12 cellular contexts compared by ENCODE assay signal in the genomic region with DNA sequence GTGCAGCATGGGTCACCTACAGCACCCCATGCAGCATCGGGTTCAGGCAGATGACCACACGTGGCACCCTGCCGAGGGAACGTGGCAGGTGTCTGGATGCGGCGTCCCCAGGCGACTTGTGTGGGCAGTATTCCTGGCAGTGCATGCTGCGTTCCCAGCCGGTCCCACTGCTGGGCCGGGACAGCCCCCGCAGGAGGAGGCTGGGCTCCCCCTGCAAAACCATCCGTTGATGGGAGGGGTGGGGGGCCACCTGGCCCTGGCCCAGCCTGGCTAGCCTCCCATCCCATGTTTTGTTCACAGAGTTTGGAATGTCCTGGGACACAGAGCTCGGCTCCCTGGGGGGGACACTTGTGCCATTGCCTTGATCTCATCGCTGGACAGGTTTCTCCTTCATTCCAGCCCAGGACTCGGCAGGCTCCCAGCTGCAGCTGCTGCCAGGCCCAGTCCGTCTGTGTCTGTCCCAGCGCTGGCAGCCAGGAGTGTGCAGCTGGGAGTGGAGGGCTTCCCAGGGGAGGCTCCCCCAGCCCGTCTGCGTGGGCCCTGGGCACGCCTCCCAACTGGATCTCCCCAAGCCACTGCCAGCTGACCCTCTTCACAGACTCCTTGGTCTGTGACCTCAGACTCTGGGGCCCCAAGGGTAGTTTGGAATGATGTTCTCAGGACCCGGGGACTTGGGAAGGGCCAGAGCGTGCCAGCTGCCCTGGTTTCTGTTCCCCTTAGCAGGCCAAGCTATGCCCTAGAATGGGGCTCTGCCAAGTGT. TPM values are rescaled to one million over a fixed set of nuclear protein-coding genes. Genes with fewer than 3 reads are reported as not detected.
DNase-seq lines count a peak whose midpoint lies in the region; ATAC-seq, FAIRE-seq and TF ChIP-seq lines count a peak whose summit lies in the region.
"Had no signal": no experiment of that assay in that cellular context is flagged by ENCODE, and none has a peak within 500 bp of the region (broad histone marks: within the 10 kb centered on the region; RNA-seq: fewer than 3 reads in every experiment).

No MANE protein-coding gene starts in this region.

- TF ChIP-seq POLR2A in thyroid gland (IDR thresholded peaks at IDR 0.05): no peak

- H3K27me3 Mint-ChIP-seq in endodermal cell (ENCODE audit: insufficient read depth): peaks cover 3% of the 10 kb centered on the region
- peaks cover 22% of the 10 kb centered on the region for H3K27me3 Mint-ChIP-seq in activated naive CD4-positive, alpha-beta T cell treated with anti-CD3 and anti-CD28 coated beads, Interleukin-2, amount 10 ng/mL, durations not matched to agents 7 days and 5 days

- H3K36me3 ChIP-seq in endodermal cell (ENCODE audit: control insufficient read depth, insufficient read depth, low read length): no peaks in the 10 kb centered on the region
- H3K36me3 ChIP-seq in thyroid gland: no peaks in the 10 kb centered on the region

- intact Hi-C loops in thyroid gland (cut with DNase I): no loop called here

- H3K4me3 Mint-ChIP-seq in endodermal cell: no peak overlapping the region
- H3K4me3 Mint-ChIP-seq in activated naive CD4-positive, alpha-beta T cell treated with anti-CD3 and anti-CD28 coated beads, Interleukin-2, amount 10 ng/mL, durations not matched to agents 7 days and 5 days: no peak overlapping the region
- H3K4me3 Mint-ChIP-seq: activated naive CD8-positive, alpha-beta T cell treated with anti-CD3 and anti-CD28 coated beads, Interleukin-2, amount 50 U/mL, for 24 hours had no signal

- no peaks in the 10 kb centered on the region for H3K4me1 ChIP-seq in endodermal cell (ENCODE audit: control insufficient read depth, insufficient read depth, low read length)
- peaks cover 0 to 10% of the 10 kb centered on the region in 2 donors for H3K4me1 ChIP-seq in thyroid gland

- ATAC-seq in HG03025 (IDR thresholded peaks at IDR 0.05; ENCODE audit: low FRiP score, unreplicated experiment): no peak
- ATAC-seq: activated naive CD8-positive, alpha-beta T cell treated with anti-CD3 and anti-CD28 coated beads, Interleukin-2, amount 50 U/mL, for 24 hours had no signal

- H3K27ac Mint-ChIP-seq in endodermal cell: no peak overlapping the region
- no peak overlapping the region for H3K27ac Mint-ChIP-seq in activated naive CD4-positive, alpha-beta T cell treated with anti-CD3 and anti-CD28 coated beads, Interleukin-2, amount 10 ng/mL, durations not matched to agents 7 days and 5 days
- H3K27ac Mint-ChIP-seq: activated naive CD8-positive, alpha-beta T cell treated with anti-CD3 and anti-CD28 coated beads, Interleukin-2, amount 50 U/mL, for 24 hours had no signal

- H3K9me3 Mint-ChIP-seq in endodermal cell: peaks cover 12% of the 10 kb centered on the region
- peaks cover 3% of the 10 kb centered on the region for H3K9me3 Mint-ChIP-seq in activated naive CD4-positive, alpha-beta T cell treated with anti-CD3 and anti-CD28 coated beads, Interleukin-2, amount 10 ng/mL, durations not matched to agents 7 days and 5 days

- H3K27me3 ChIP-seq in endodermal cell (ENCODE audit: control insufficient read depth, insufficient read depth, low read length, poor library complexity, severe bottlenecking) (no peaks in the 10 kb centered on the region), thyroid gland (no peaks in the 10 kb centered on the region)

- peak; percentile 49 to 88 for DNase-seq in NCI-H446 (lab: John Stamatoyannopoulos, UW)
- DNase-seq in endodermal cell: no peak
- DNase-seq in midbrain (lab: John Stamatoyannopoulos, UW): peak; percentile 19
- peak; percentile 39 to 47 for DNase-seq in thyroid gland
- DNase-seq in D721Med (ENCODE audit: insufficient read length, low spot score): no peak
- DNase-seq in activated naive CD4-positive, alpha-beta T cell treated with anti-CD3 and anti-CD28 coated beads, Interleukin-2, amount 10 ng/mL, durations not matched to agents 7 days and 5 days: no peak
- DNase-seq in stimulated activated CD4-positive, alpha-beta T cell treated with anti-CD3 and anti-CD28 coated beads, Interleukin-15, amount 100 ng/mL, for 24 hours: no peak
- DNase-seq: activated naive CD8-positive, alpha-beta T cell treated with anti-CD3 and anti-CD28 coated beads, Interleukin-2, amount 50 U/mL, for 24 hours had no signal

- TF ChIP-seq CTCF in endodermal cell (conservative IDR thresholded peaks at IDR 0.05): no peak
- no peak for TF ChIP-seq CTCF in thyroid gland (IDR thresholded peaks at IDR 0.05)
- no peak for TF ChIP-seq CTCF in D721Med (IDR thresholded peaks at IDR 0.05; ENCODE audit: insufficient read depth, missing control alignments)

- CTCF ChIA-PET in activated naive CD4-positive, alpha-beta T cell treated with anti-CD3 and anti-CD28 coated beads, Interleukin-2, amount 10 ng/mL, durations not matched to agents 7 days and 5 days (lab: Charles Lee): no interaction called here

- H3K4me1 Mint-ChIP-seq in endodermal cell: peaks cover 6% of the 10 kb centered on the region
- peaks cover 7% of the 10 kb centered on the region for H3K4me1 Mint-ChIP-seq in activated naive CD4-positive, alpha-beta T cell treated with anti-CD3 and anti-CD28 coated beads, Interleukin-2, amount 10 ng/mL, durations not matched to agents 7 days and 5 days

- no peak for FAIRE-seq in D721Med (lab: Jason Lieb, UNC)

- H3K9me3 ChIP-seq in endodermal cell (ENCODE audit: control insufficient read depth, low read length): peaks cover 6% of the 10 kb centered on the region
- H3K9me3 ChIP-seq in thyroid gland: no peaks in the 10 kb centered on the region

- peak overlapping the region; percentile 57 for H3K27ac ChIP-seq in endodermal cell (ENCODE audit: low read depth, low read length)
- H3K27ac ChIP-seq in thyroid gland: peak overlapping the region in 1 of 3 donors; percentile 2

- H3K36me3 Mint-ChIP-seq in endodermal cell (ENCODE audit: low read depth): no peaks in the 10 kb centered on the region
- H3K36me3 Mint-ChIP-seq in activated naive CD4-positive, alpha-beta T cell treated with anti-CD3 and anti-CD28 coated beads, Interleukin-2, amount 10 ng/mL, durations not matched to agents 7 days and 5 days: no peaks in the 10 kb centered on the region

- WGBS in endodermal cell (ENCODE audit: insufficient coverage in 1 of 2, insufficient read length in 1 of 2), 2 experiments: 87 to 89% methylated on average over 12 to 22 of the region's 22 CpGs
- 38 to 67% methylated on average over 16 to 19 of the region's 22 CpGs for WGBS in thyroid gland, 2 donors

- H3K9ac ChIP-seq in endodermal cell (ENCODE audit: extremely low read depth, low read length, poor library complexity, severe bottlenecking): no peak overlapping the region

- H3K4me3 ChIP-seq in endodermal cell (ENCODE audit: low read length): no peak overlapping the region
- no peak overlapping the region for H3K4me3 ChIP-seq in thyroid gland (replicated peaks in 1 of 3)

RNA-seq across cellular contexts. Expression of a gene that starts 32.6 kb away (rescaled TPM):
- total RNA-seq in endodermal cell (not detected), thyroid gland (not detected)
- not detected for polyA plus RNA-seq in endodermal cell (2013, experiment 1 of 2)
- not detected for polyA plus RNA-seq in endodermal cell (2013, experiment 2 of 2)
- total RNA-seq: activated CD8-positive, alpha-beta memory T cell treated with anti-CD3 and anti-CD28 coated beads for 36 hours; renal cortical epithelial cell; T-helper 2 cell treated with Interferon-gamma antibody and Interleukin-4, amounts not matched to agents 100 ng/mL and 5 ng/mL, for 36 hours had no signal

RNA-seq across cellular contexts. Expression of a gene that starts 51.2 kb away (rescaled TPM):
- total RNA-seq in endodermal cell (10 to 100 TPM; 20.9 to 22.2 TPM), thyroid gland (10 to 100 TPM in 2 of 4 donors, 1 to 10 TPM in 2; 3.8 to 16.3 (median 9.6) TPM)
- polyA plus RNA-seq in endodermal cell (2013, experiment 1 of 2): 4.3 TPM
- polyA plus RNA-seq in endodermal cell (2013, experiment 2 of 2): 4.2 TPM

Comparison
In these comparisons a context has a peak if more than half of its experiments do, and no peak if none do; other contexts are left out.
1. DNase-seq: peak in NCI-H446 (2 of 2), midbrain (single experiment) and thyroid gland (2 of 2); none in endodermal cell (single experiment), D721Med (single experiment), activated naive CD4-positive, alpha-beta T cell treated with anti-CD3 and anti-CD28 coated beads, Interleukin-2, amount 10 ng/mL, durations not matched to agents 7 days and 5 days (single experiment) and stimulated activated CD4-positive, alpha-beta T cell treated with anti-CD3 and anti-CD28 coated beads, Interleukin-15, amount 100 ng/mL, for 24 hours (single experiment).